ENCODE assay signal across 15 cellular contexts in the genomic region with DNA sequence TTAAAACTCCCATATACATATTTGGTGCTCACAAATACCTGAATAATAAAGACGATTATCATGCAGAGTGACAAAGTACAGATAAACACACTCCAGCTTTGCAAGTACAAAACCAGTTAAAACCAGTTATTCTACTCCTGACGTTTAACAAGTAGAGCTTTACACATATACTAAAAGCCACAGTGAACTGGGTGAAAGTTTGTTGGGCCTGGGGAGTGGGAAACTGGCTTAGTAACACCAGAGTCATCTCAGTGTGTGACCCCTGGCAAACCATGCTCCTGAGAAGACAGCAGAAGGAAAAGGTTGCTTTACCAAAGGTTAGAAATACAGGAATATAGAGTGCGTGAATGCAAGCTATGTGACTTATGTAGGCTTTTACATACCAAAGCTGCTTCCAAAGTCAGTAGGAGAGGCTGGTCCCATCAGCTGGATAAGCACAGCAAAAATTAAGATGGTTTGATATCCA.
DNase-seq lines count a peak whose midpoint lies in the region; ATAC-seq and TF ChIP-seq lines count a peak whose summit lies in the region.
"Had no signal": no experiment of that assay in that cellular context is flagged by ENCODE, and none has a peak within 500 bp of the region (broad histone marks: within the 10 kb centered on the region; RNA-seq: fewer than 3 reads in every experiment).

No MANE protein-coding gene starts in this region.

- CTCF ChIA-PET in WTC11 (lab: Charles Lee) = interaction anchor here (0.7 to 0.9 kb wide), 2 partner anchors 52 to 566 kb away, joined by 3 read pairs; no protein-coding TSS in a partner anchor

- TF ChIP-seq CTCF in WTC11 (IDR thresholded peaks at IDR 0.05) (no peak), fibroblast of villous mesenchyme (IDR thresholded peaks at IDR 0.05; ENCODE audit: insufficient read depth, low read depth, low read length) (no peak)

- peaks cover 5% of the 10 kb centered on the region for H3K9me3 Mint-ChIP-seq in WTC11

- DNase-seq in EL (peak; percentile 10), WTC11 (ENCODE audit: low spot score) (no peak), fibroblast of villous mesenchyme (ENCODE audit: low read depth) (peak; percentile 26), non-pigmented ciliary epithelial cell (ENCODE audit: low read depth) (peak; percentile 44), T-helper 9 cell (no peak), NCI-H2196 (lab: John Stamatoyannopoulos, UW; ENCODE audit: unreplicated experiment) (no peak), HuH-7 (ENCODE audit: low spot score) (no peak)
- DNase-seq: activated naive CD4-positive, alpha-beta T cell treated with Interleukin-2 at 50 U/mL for 16 hours; cerebellar nuclear complex; DMS153; hippocampal formation; NCI-H2171 treated with DMSO at 0.1 percent for 48 hours; WERI-Rb-1 had no signal

- no peak overlapping the region for H3K4me3 ChIP-seq in fibroblast of villous mesenchyme (ENCODE audit: low read depth, low read length)
- H3K4me3 ChIP-seq: thoracic aorta had no signal

- H3K36me3 Mint-ChIP-seq in WTC11 = no peaks in the 10 kb centered on the region

- POLR2A ChIA-PET in WTC11 (lab: Charles Lee) = interaction anchor here (1.4 kb wide), 1 partner anchor 10 kb away, joined by 4 read pairs; no protein-coding TSS in a partner anchor

- peak; percentile 80 for ATAC-seq in WTC11
- no peak for ATAC-seq in HG03196 (IDR thresholded peaks at IDR 0.05; ENCODE audit: unreplicated experiment)

- H3K4me3 Mint-ChIP-seq in WTC11 = peak overlapping the region; percentile 18; the same call in 1 of the 2 replicates

- H3K4me1 Mint-ChIP-seq in WTC11 = peaks cover 58% of the 10 kb centered on the region

- H3K27me3 Mint-ChIP-seq in WTC11 (ENCODE audit: low read depth) = no peaks in the 10 kb centered on the region

- peak overlapping the region; percentile 99 for H3K27ac Mint-ChIP-seq in WTC11

TF ChIP-seq in WTC11, 78 proteins besides CTCF, POLR2A, EP300 and RAD21:
- TF ChIP-seq MXD4 (CRISPR knock-in tag; IDR thresholded peaks at IDR 0.05; ENCODE audit: borderline replicate concordance) (no peak), ESRRA (CRISPR knock-in tag; IDR thresholded peaks at IDR 0.05; ENCODE audit: borderline replicate concordance) (no peak), EMX1 (CRISPR knock-in tag; IDR thresholded peaks at IDR 0.05) (no peak), NFYB (CRISPR knock-in tag; conservative IDR thresholded peaks at IDR 0.05; ENCODE audit: low read depth) (no peak), ATF2 (CRISPR knock-in tag; IDR thresholded peaks at IDR 0.05; ENCODE audit: borderline replicate concordance, low read depth) (no peak), ZNF423 (CRISPR knock-in tag; IDR thresholded peaks at IDR 0.05) (no peak), ZNF317 (CRISPR knock-in tag; IDR thresholded peaks at IDR 0.05; ENCODE audit: borderline replicate concordance, low read depth) (no peak), ZBTB43 (CRISPR knock-in tag; IDR thresholded peaks at IDR 0.05) (no peak), TCF7 (CRISPR knock-in tag; IDR thresholded peaks at IDR 0.05; ENCODE audit: low read depth) (no peak), IRF2 (CRISPR knock-in tag; IDR thresholded peaks at IDR 0.05; ENCODE audit: borderline replicate concordance, low read depth) (no peak), E2F1 (CRISPR knock-in tag; IDR thresholded peaks at IDR 0.05) (no peak), NR3C1 (CRISPR knock-in tag; conservative IDR thresholded peaks at IDR 0.05; ENCODE audit: low read depth) (no peak), ERG (CRISPR knock-in tag; IDR thresholded peaks at IDR 0.05) (no peak)
- TF ChIP-seq, protein P1, sequence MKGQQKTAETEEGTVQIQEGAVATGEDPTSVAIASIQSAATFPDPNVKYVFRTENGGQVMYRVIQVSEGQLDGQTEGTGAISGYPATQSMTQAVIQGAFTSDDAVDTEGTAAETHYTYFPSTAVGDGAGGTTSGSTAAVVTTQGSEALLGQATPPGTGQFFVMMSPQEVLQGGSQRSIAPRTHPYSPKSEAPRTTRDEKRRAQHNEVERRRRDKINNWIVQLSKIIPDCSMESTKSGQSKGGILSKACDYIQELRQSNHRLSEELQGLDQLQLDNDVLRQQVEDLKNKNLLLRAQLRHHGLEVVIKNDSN (CRISPR knock-in tag; IDR thresholded peaks at IDR 0.05) = no peak
TF ChIP-seq in WTC11: peak in this region for 0.

Comparison
In these comparisons a context has a peak if more than half of its experiments do, and no peak if none do; other contexts are left out.
1. DNase-seq: peak in EL (single experiment), fibroblast of villous mesenchyme (single experiment) and non-pigmented ciliary epithelial cell (single experiment); none in WTC11 (single experiment), T-helper 9 cell (single experiment), NCI-H2196 (single experiment) and HuH-7 (single experiment).